23 cellular contexts compared by ENCODE assay signal in genomic region chr16:54068212-54068611, GRCh38.
"Had no signal": no experiment of that assay in that cellular context is flagged by ENCODE, and none has a peak within 500 bp of the region (broad histone marks: within the 10 kb centered on the region; RNA-seq: fewer than 3 reads in every experiment).

No MANE protein-coding gene starts in this region.

- H3K4me3 Mint-ChIP-seq: effector memory CD8-positive, alpha-beta T cell; naive thymus-derived CD8-positive, alpha-beta T cell; nephron progenitor cell; stimulated activated naive B cell treated with anti-CD40 and anti-IgM and Interleukin-4, amounts not matched to agents 10 μg/mL and 1 μg/mL and 100 μg/mL, for 72 hours; stimulated activated naive CD8-positive, alpha-beta T cell treated with anti-CD3 and anti-CD28 coated beads, Interleukin-15, Interleukin-2, amounts not matched to agents 100 ng/mL and 50 ng/mL, for 24 hours had no signal

- H3K4me3 ChIP-seq: esophagus squamous epithelium, left lung, psoas muscle, transverse colon, upper lobe of right lung, uterus had no signal

- H3K27ac Mint-ChIP-seq: effector memory CD8-positive, alpha-beta T cell; nephron progenitor cell; stimulated activated naive B cell treated with anti-CD40 and anti-IgM and Interleukin-4, amounts not matched to agents 10 μg/mL and 1 μg/mL and 100 μg/mL, for 72 hours; stimulated activated naive CD8-positive, alpha-beta T cell treated with anti-CD3 and anti-CD28 coated beads, Interleukin-15, Interleukin-2, amounts not matched to agents 100 ng/mL and 50 ng/mL, for 24 hours had no signal

- H3K27me3 Mint-ChIP-seq: effector memory CD8-positive, alpha-beta T cell; naive thymus-derived CD8-positive, alpha-beta T cell; stimulated activated naive B cell treated with anti-CD40 and anti-IgM and Interleukin-4, amounts not matched to agents 10 μg/mL and 1 μg/mL and 100 μg/mL, for 72 hours; stimulated activated naive CD8-positive, alpha-beta T cell treated with anti-CD3 and anti-CD28 coated beads, Interleukin-15, Interleukin-2, amounts not matched to agents 100 ng/mL and 50 ng/mL, for 24 hours had no signal

- FAIRE-seq: endometrium, keratinocyte, small intestine had no signal

- H3K36me3 ChIP-seq: esophagus squamous epithelium, left lung, transverse colon, upper lobe of right lung, uterus had no signal

- ATAC-seq: effector memory CD8-positive, alpha-beta T cell; left lung; naive thymus-derived CD8-positive, alpha-beta T cell; psoas muscle; right cardiac atrium; stimulated activated naive B cell treated with anti-CD40 and anti-IgM and Interleukin-4, amounts not matched to agents 10 μg/mL and 1 μg/mL and 100 μg/mL, for 72 hours; upper lobe of right lung had no signal

- H3K9me3 ChIP-seq: esophagus squamous epithelium, left lung, psoas muscle, transverse colon, upper lobe of right lung, uterus had no signal

- H3K27me3 ChIP-seq: esophagus squamous epithelium, left lung, transverse colon, upper lobe of right lung, uterus had no signal

- H3K9me3 Mint-ChIP-seq: effector memory CD8-positive, alpha-beta T cell; naive thymus-derived CD8-positive, alpha-beta T cell; nephron progenitor cell; stimulated activated naive CD8-positive, alpha-beta T cell treated with anti-CD3 and anti-CD28 coated beads, Interleukin-15, Interleukin-2, amounts not matched to agents 100 ng/mL and 50 ng/mL, for 24 hours had no signal

- DNase-seq: cortex of kidney; effector memory CD8-positive, alpha-beta T cell; erythroblast; esophagus squamous epithelium; foreskin melanocyte; left lung; mesenchymal stem cell; midbrain; naive thymus-derived CD8-positive, alpha-beta T cell; nephron progenitor cell; nucleus accumbens; psoas muscle; right cardiac atrium; small intestine; stimulated activated CD4-positive, alpha-beta T cell treated with anti-CD3 and anti-CD28 coated beads, Interleukin-15, amount 100 ng/mL, for 24 hours; stimulated activated CD4-positive, alpha-beta T cell treated with anti-CD3 and anti-CD28 coated beads, Interleukin-2, amount 100 ng/mL, for 48 hours; stimulated activated naive B cell treated with anti-CD40 and anti-IgM and Interleukin-4, amounts not matched to agents 10 μg/mL and 1 μg/mL and 100 μg/mL, for 72 hours; transverse colon; upper lobe of right lung; uterus had no signal

- H3K27ac ChIP-seq: esophagus squamous epithelium, left lung, psoas muscle, transverse colon, upper lobe of right lung, uterus had no signal

- H3K4me1 ChIP-seq: left lung, upper lobe of right lung, uterus had no signal
